In genomic region chr1:206511362-206512064, GRCh38 we compare ENCODE assay signal across 15 cellular contexts. TPM values are rescaled to one million over a fixed set of nuclear protein-coding genes. Genes with fewer than 3 reads are reported as not detected.
A peak's percentile ranks its signal among the peaks of the same experiment; 100 is the strongest.
DNase-seq lines count a peak whose midpoint lies in the region; ATAC-seq and TF ChIP-seq lines count a peak whose summit lies in the region.
"Had no signal": no experiment of that assay in that cellular context is flagged by ENCODE, and none has a peak within 500 bp of the region (broad histone marks: within the 10 kb centered on the region; RNA-seq: fewer than 3 reads in every experiment).

No MANE protein-coding gene starts in this region.

- no peaks in the 10 kb centered on the region for H3K79me1 ChIP-seq in mesenchymal stem cell (replicated peaks; ENCODE audit: low read length, poor library complexity, severe bottlenecking)

- H2BK120ac ChIP-seq in mesenchymal stem cell (ENCODE audit: low read depth, low read length), result no peak overlapping the region

- no peak overlapping the region for H2BK12ac ChIP-seq in mesenchymal stem cell (ENCODE audit: low read length in 2 of 2)

- CTCF ChIA-PET in SK-N-SH (lab: Yijun Ruan, JAX), result interaction anchor here (0.8 to 1.0 kb wide), 2 partner anchors 32 to 150 kb away, joined by 3 to 4 read pairs; no protein-coding TSS in a partner anchor

- 0 out of 2 replicates have a peak overlapping the region, but pooled peaks have one; percentile 23 for H3K4me2 ChIP-seq in SK-N-SH
- H3K4me2 ChIP-seq in mesenchymal stem cell (ENCODE audit: low read length, poor library complexity, severe bottlenecking), result no peak overlapping the region

- no peak overlapping the region for H2BK5ac ChIP-seq in mesenchymal stem cell (ENCODE audit: low read depth, low read length, poor library complexity, severe bottlenecking)

- no peak overlapping the region for H2AK5ac ChIP-seq in mesenchymal stem cell (ENCODE audit: low read length, severe bottlenecking)

- intact Hi-C loops in breast epithelium (cut with DNase I; ENCODE audit: low total_unique reads), result no loop called here

- no peak overlapping the region for H3K9ac ChIP-seq in SK-N-SH
- peak overlapping the region; percentile 73 for H3K9ac ChIP-seq in mesenchymal stem cell (ENCODE audit: low read length)

- H4K20me1 ChIP-seq in SK-N-SH (ENCODE audit: insufficient read depth), result no peaks in the 10 kb centered on the region

- peaks cover 15 to 17% of the 10 kb centered on the region in 2 experiments; a peak in 2 of 4 replicates for H3K4me1 ChIP-seq in SK-N-SH (ENCODE audit: control insufficient read depth in 1 of 2, insufficient read depth in 2 of 2, low read depth in 1 of 2, low read length in 1 of 2)
- peaks cover 0 to 12% of the 10 kb centered on the region in 2 donors for H3K4me1 ChIP-seq in breast epithelium
- peaks cover 21% of the 10 kb centered on the region for H3K4me1 ChIP-seq in mesenchymal stem cell (ENCODE audit: control insufficient read depth, insufficient read depth, low read depth, low read length)
- peaks cover 1% of the 10 kb centered on the region for H3K4me1 ChIP-seq in urinary bladder (ENCODE audit: insufficient read depth)

- no peaks in the 10 kb centered on the region for H3F3A ChIP-seq in SK-N-SH (replicated peaks; ENCODE audit: insufficient read depth)

- H3K9me3 ChIP-seq in SK-N-SH, result no peaks in the 10 kb centered on the region
- no peaks in the 10 kb centered on the region for H3K9me3 ChIP-seq in breast epithelium
- no peaks in the 10 kb centered on the region for H3K9me3 ChIP-seq in mesenchymal stem cell (ENCODE audit: control insufficient read depth, low read length)
- H3K9me3 ChIP-seq: Caco-2 had no signal

- H3K27me3 ChIP-seq in SK-N-SH (ENCODE audit: insufficient read depth), result no peaks in the 10 kb centered on the region
- no peaks in the 10 kb centered on the region for H3K27me3 ChIP-seq in breast epithelium
- H3K27me3 ChIP-seq in mesenchymal stem cell (ENCODE audit: control insufficient read depth in 1 of 2, insufficient read depth in 1 of 2, low read length in 2 of 2), result peaks cover 0 to 74% of the 10 kb centered on the region in 2 experiments

- 96% methylated on average over 14 of the region's 14 CpGs for WGBS in SK-N-SH (ENCODE audit: low lambda C conversion rate)
- WGBS in mesenchymal stem cell, result 83% methylated on average over 14 of the region's 14 CpGs
- whole genome bisulfite sequencing in urinary bladder, result 76% methylated on average over 14 of the region's 14 CpGs

- H2AFZ ChIP-seq in SK-N-SH (ENCODE audit: low read depth) (no peak overlapping the region), mesenchymal stem cell (ENCODE audit: low read depth, low read length) (no peak overlapping the region)

- H3K23ac ChIP-seq in mesenchymal stem cell (ENCODE audit: low read length in 2 of 2), result no peak overlapping the region

- TF ChIP-seq EP300 in SK-N-SH (IDR thresholded peaks at IDR 0.05; ENCODE audit: borderline replicate concordance in 1 of 2, low read depth in 1 of 2, low read length in 1 of 2), result no peak

- no peak overlapping the region for H4K91ac ChIP-seq in mesenchymal stem cell (ENCODE audit: low read length)

- no peak overlapping the region for H3K27ac ChIP-seq in SK-N-SH (ENCODE audit: low read depth in 2 of 2, low read length in 1 of 2)
- H3K27ac ChIP-seq in breast epithelium, result peak overlapping the region; percentile 68 to 76
- no peak overlapping the region for H3K27ac ChIP-seq in mesenchymal stem cell (ENCODE audit: low read length, poor library complexity, severe bottlenecking)
- H3K27ac ChIP-seq in urinary bladder (ENCODE audit: low read depth), result peak overlapping the region; percentile 53

- H3K14ac ChIP-seq in mesenchymal stem cell (ENCODE audit: low read length in 2 of 2), result no peak overlapping the region

- H2BK15ac ChIP-seq in mesenchymal stem cell (ENCODE audit: low read depth, poor library complexity, severe bottlenecking), result no peak overlapping the region

- DNase-seq in SK-N-SH (no peak), breast epithelium (ENCODE audit: low spot score in 2 of 2) (no peak), mesenchymal stem cell (no peak), cerebellum (ENCODE audit: low spot score) (no peak), OCI-M1 (lab: John Stamatoyannopoulos, UW) (no peak)
- DNase-seq: activated CD4-positive, alpha-beta T cell treated with anti-CD3 and anti-CD28 coated beads for 48 hours; activated T-cell treated with anti-CD3 and anti-CD28 coated beads for 4 hours; Caco-2; cerebellar nuclear complex; head of caudate nucleus; naive thymus-derived CD4-positive, alpha-beta T cell; stimulated activated naive B cell treated with anti-CD40 and anti-IgM and Interleukin-4, amounts not matched to agents 10 μg/mL and 1 μg/mL and 100 μg/mL, for 72 hours had no signal

- no peaks in the 10 kb centered on the region for H3K79me2 ChIP-seq in SK-N-SH (ENCODE audit: insufficient read depth)

- POLR2A ChIA-PET in SK-N-SH (lab: Yijun Ruan, JAX), result no interaction called here

- no peak for TF ChIP-seq POLR2A in breast epithelium (IDR thresholded peaks at IDR 0.05)

- no peak overlapping the region for H3K4ac ChIP-seq in mesenchymal stem cell (ENCODE audit: low read depth in 1 of 2, low read length in 2 of 2)

- ATAC-seq in SK-N-SH treated with all-trans-retinoic acid at 6 μM for 48 hours (no peak), HG03196 (IDR thresholded peaks at IDR 0.05; ENCODE audit: unreplicated experiment) (no peak)
- ATAC-seq: naive thymus-derived CD4-positive, alpha-beta T cell; stimulated activated naive B cell treated with anti-CD40 and anti-IgM and Interleukin-4, amounts not matched to agents 10 μg/mL and 1 μg/mL and 100 μg/mL, for 72 hours had no signal

- no peak for TF ChIP-seq RAD21 in SK-N-SH (IDR thresholded peaks at IDR 0.05; ENCODE audit: low read length)

- H3K36me3 ChIP-seq in SK-N-SH (replicated peaks in 1 of 2; ENCODE audit: control insufficient read depth in 1 of 2, insufficient read depth in 2 of 2, low read length in 1 of 2) (no peaks in the 10 kb centered on the region), breast epithelium (no peaks in the 10 kb centered on the region), mesenchymal stem cell (ENCODE audit: control insufficient read depth in 1 of 2, insufficient read depth in 2 of 2, low read depth in 1 of 2, low read length in 2 of 2) (no peaks in the 10 kb centered on the region), urinary bladder (ENCODE audit: insufficient read depth) (no peaks in the 10 kb centered on the region)

- H3K9me2 ChIP-seq in SK-N-SH, result no peaks in the 10 kb centered on the region

- no peak for TF ChIP-seq CTCF in SK-N-SH (IDR thresholded peaks at IDR 0.05)
- no peak for TF ChIP-seq CTCF in breast epithelium (IDR thresholded peaks at IDR 0.05)

- H3K4me3 ChIP-seq in SK-N-SH (ENCODE audit: low read depth in 2 of 2, low read length in 1 of 2) (no peak overlapping the region), breast epithelium (no peak overlapping the region), mesenchymal stem cell (ENCODE audit: insufficient read depth in 1 of 2, low read depth in 1 of 2, low read length in 2 of 2) (no peak overlapping the region), urinary bladder (ENCODE audit: low read depth, low read length) (no peak overlapping the region)

- no peak overlapping the region for H4K8ac ChIP-seq in mesenchymal stem cell (ENCODE audit: low read length)

- H3K18ac ChIP-seq in mesenchymal stem cell (ENCODE audit: low read depth in 1 of 2, low read length in 2 of 2), result no peak overlapping the region

TF ChIP-seq in SK-N-SH, 30 proteins besides CTCF, POLR2A, EP300 and RAD21 (continues in another document):
- no peak for TF ChIP-seq FOXJ3 (CRISPR knock-in tag; IDR thresholded peaks at IDR 0.05)
- no peak for TF ChIP-seq NRF1 (IDR thresholded peaks at IDR 0.05; ENCODE audit: low read depth, low read length)
- TF ChIP-seq SIN3A (IDR thresholded peaks at IDR 0.05; ENCODE audit: borderline replicate concordance, low read depth, low read length), result no peak
- TF ChIP-seq USF1 (IDR thresholded peaks at IDR 0.05; ENCODE audit: borderline replicate concordance, low read depth), result no peak

TF ChIP-seq in SK-N-SH treated with all-trans-retinoic acid at 6 μM for 48 hours, 23 proteins besides CTCF, POLR2A, EP300 and RAD21:
- no peak for TF ChIP-seq GLIS3 (CRISPR knock-in tag; IDR thresholded peaks at IDR 0.05)
- TF ChIP-seq ZNF565 (CRISPR knock-in tag; conservative IDR thresholded peaks at IDR 0.05; ENCODE audit: low read depth), result no peak
- TF ChIP-seq ZFP30 (CRISPR knock-in tag; IDR thresholded peaks at IDR 0.05), result no peak
- no peak for TF ChIP-seq ZNF8 (CRISPR knock-in tag; IDR thresholded peaks at IDR 0.05)
- no peak for TF ChIP-seq ESRRG (CRISPR knock-in tag; IDR thresholded peaks at IDR 0.05)
- no peak for TF ChIP-seq POU6F1 (CRISPR knock-in tag; IDR thresholded peaks at IDR 0.05; ENCODE audit: borderline replicate concordance, low read depth)
- TF ChIP-seq CSDC2 (CRISPR knock-in tag; IDR thresholded peaks at IDR 0.05), result no peak
- no peak for TF ChIP-seq TCF4 (CRISPR knock-in tag; IDR thresholded peaks at IDR 0.05; ENCODE audit: borderline replicate concordance)

RNA-seq across cellular contexts. Expression of gene RASSF5, which starts 4.2 kb away (rescaled TPM):
- 1.7 and 2.2 TPM in 2 replicates for polyA plus RNA-seq in SK-N-SH (2012; rRNA removed)
- 1.6 and 1.8 TPM in 2 replicates for polyA plus RNA-seq in SK-N-SH (2012; cell fraction: cytosol; rRNA removed)
- 4.4 and 5.0 TPM in 2 replicates for polyA plus RNA-seq in SK-N-SH (2012; cell fraction: nucleus; rRNA removed)
- 10 to 100 TPM; 11.0 to 17.0 (median 11.1) TPM for total RNA-seq in breast epithelium
- polyA plus RNA-seq in mesenchymal stem cell (2013, experiment 1 of 2), result 0.93 TPM
- polyA plus RNA-seq in mesenchymal stem cell (2013, experiment 2 of 2), result 1.2 TPM
- 8.9 TPM for total RNA-seq in urinary bladder
- 10.7 TPM for polyA plus RNA-seq in urinary bladder
- total RNA-seq in cerebellum, result 2.7 TPM

RNA-seq across cellular contexts. Expression of gene IKBKE, which starts 41.2 kb away (rescaled TPM):
- polyA plus RNA-seq in SK-N-SH (2012; rRNA removed) (14.2 and 14.5 TPM in 2 replicates), urinary bladder (3.5 TPM)
- 6.8 and 10.4 TPM in 2 replicates for polyA plus RNA-seq in SK-N-SH (2012; cell fraction: cytosol; rRNA removed)
- 20.5 and 32.0 TPM in 2 replicates for polyA plus RNA-seq in SK-N-SH (2012; cell fraction: nucleus; rRNA removed)
- total RNA-seq in breast epithelium (1 to 10 TPM; 4.4 to 4.9 (median 4.8) TPM), urinary bladder (5.8 TPM), cerebellum (2.5 TPM)
- polyA plus RNA-seq in mesenchymal stem cell (2013, experiment 1 of 2), result 15.5 TPM
- polyA plus RNA-seq in mesenchymal stem cell (2013, experiment 2 of 2), result 15.3 TPM

Comparison
In these comparisons a context has a peak if more than half of its experiments do, and no peak if none do; other contexts are left out.
1. H3K27ac ChIP-seq: peak in breast epithelium (2 of 2) and urinary bladder (single experiment); none in SK-N-SH (0 of 2) and mesenchymal stem cell (single experiment).